ENCODE assay signal across 8 cellular contexts in genomic region chr2:189580267-189580661, GRCh38. TPM values are rescaled to one million over a fixed set of nuclear protein-coding genes. Genes with fewer than 3 reads are reported as not detected.
DNase-seq lines count a peak whose midpoint lies in the region; ATAC-seq and TF ChIP-seq lines count a peak whose summit lies in the region.

No MANE protein-coding gene starts in this region.

- H3K27ac Mint-ChIP-seq in CD8-positive, alpha-beta memory T cell: peak overlapping the region in 6 of 8 donors; percentile 31 to 83 (median 72)
- no peak overlapping the region for H3K27ac Mint-ChIP-seq in HFFc6

- H3K9me3 ChIP-seq in CD8-positive, alpha-beta memory T cell (ENCODE audit: low read length): no peaks in the 10 kb centered on the region
- no peaks in the 10 kb centered on the region for H3K9me3 ChIP-seq in RWPE2 (ENCODE audit: severe bottlenecking)
- H3K9me3 ChIP-seq in mammary epithelial cell (replicated peaks; ENCODE audit: insufficient read depth, low read length): no peaks in the 10 kb centered on the region

- H3K4me3 ChIP-seq in CD8-positive, alpha-beta memory T cell (ENCODE audit: low read length): peak overlapping the region; percentile 71
- H3K4me3 ChIP-seq in RWPE2 (ENCODE audit: severe bottlenecking) (peak overlapping the region; percentile 35), mammary epithelial cell (replicated peaks in 1 of 3; ENCODE audit: insufficient read depth in 1 of 3, low read depth in 2 of 3, low read length in 3 of 3) (peak overlapping the region; percentile 30 to 51 (median 46))

- H3K79me2 ChIP-seq in mammary epithelial cell (ENCODE audit: insufficient read depth, low read length): no peaks in the 10 kb centered on the region

- CTCF ChIA-PET in CD8-positive, alpha-beta memory T cell (lab: Charles Lee): interaction anchor here (0.7 to 1.7 kb wide), 6 partner anchors 12 to 210 kb away, joined by 3 to 6 read pairs (median 3); no protein-coding TSS in a partner anchor
- CTCF ChIA-PET in mammary epithelial cell (lab: Charles Lee; ENCODE audit: low non-redundant PET): interaction anchor here (0.6 kb wide), 1 partner anchor 49 kb away, joined by 5 read pairs; no protein-coding TSS in a partner anchor

- no peak overlapping the region for H3K9ac ChIP-seq in mammary epithelial cell (ENCODE audit: insufficient read depth, low read length)

- H3K27ac ChIP-seq in CD8-positive, alpha-beta memory T cell (ENCODE audit: low read depth, low read length): peak overlapping the region; percentile 52
- no peak overlapping the region for H3K27ac ChIP-seq in RWPE2 (ENCODE audit: poor library complexity, severe bottlenecking)
- no peak overlapping the region for H3K27ac ChIP-seq in mammary epithelial cell (ENCODE audit: insufficient read depth, low read depth, low read length)

- 22% methylated on average over 13 of the region's 13 CpGs for WGBS in mammary epithelial cell (ENCODE audit: low coverage, missing lambda C conversion rate)

- peak overlapping the region; percentile 77 for H2AFZ ChIP-seq in mammary epithelial cell (ENCODE audit: low read depth, low read length)

- peaks cover 16 to 43% (median 32%) of the 10 kb centered on the region in 3 donors for H3K4me1 Mint-ChIP-seq in CD8-positive, alpha-beta memory T cell
- H3K4me1 Mint-ChIP-seq in HFFc6 (ENCODE audit: low read depth): no peaks in the 10 kb centered on the region

- in situ Hi-C loops in mammary epithelial cell (cut with MboI; ENCODE audit: low sequenced_read_pairs in 2 of 2): no loop called here

- no peaks in the 10 kb centered on the region for H3K36me3 Mint-ChIP-seq in CD8-positive, alpha-beta memory T cell
- peaks cover 5% of the 10 kb centered on the region; the same call in 1 of the 2 replicates for H3K36me3 Mint-ChIP-seq in HFFc6 (ENCODE audit: low read depth)

- H3K27me3 ChIP-seq in CD8-positive, alpha-beta memory T cell (ENCODE audit: insufficient read depth, low read length, poor library complexity, severe bottlenecking): no peaks in the 10 kb centered on the region
- peaks cover 57% of the 10 kb centered on the region for H3K27me3 ChIP-seq in RWPE2 (ENCODE audit: insufficient read depth, poor library complexity, severe bottlenecking)
- H3K27me3 ChIP-seq in mammary epithelial cell (ENCODE audit: insufficient read depth, low read length): peaks cover 7% of the 10 kb centered on the region

- H3K4me2 ChIP-seq in mammary epithelial cell (ENCODE audit: insufficient read depth, low read depth, low read length): peak overlapping the region; percentile 88

- POLR2A ChIA-PET in CD8-positive, alpha-beta memory T cell (lab: Charles Lee): interaction anchor here (1.0 to 1.9 kb wide), 4 partner anchors 78 to 183 kb away, joined by 3 to 11 read pairs (median 4); partner anchors contain the start of gene OSGEPL1

- H4K20me1 ChIP-seq in mammary epithelial cell (ENCODE audit: insufficient read depth, low read length): no peaks in the 10 kb centered on the region

- H3K4me1 ChIP-seq in CD8-positive, alpha-beta memory T cell (ENCODE audit: insufficient read depth, low read length): peaks cover 4% of the 10 kb centered on the region
- H3K4me1 ChIP-seq in RWPE2 (ENCODE audit: insufficient read depth, poor library complexity, severe bottlenecking): no peaks in the 10 kb centered on the region
- H3K4me1 ChIP-seq in mammary epithelial cell (ENCODE audit: insufficient read depth, low read length): peaks cover 7% of the 10 kb centered on the region

- peaks cover 25 to 44% of the 10 kb centered on the region in 2 donors for H3K27me3 Mint-ChIP-seq in CD8-positive, alpha-beta memory T cell
- peaks cover 41% of the 10 kb centered on the region for H3K27me3 Mint-ChIP-seq in HFFc6 (ENCODE audit: insufficient read depth)

- dilution Hi-C loops in mammary epithelial cell (cut with HindIII; ENCODE audit: low sequenced_read_pairs): no loop called here

- ATAC-seq in RWPE2 (ENCODE audit: low read depth) (peak; percentile 10; the same call in 1 of the 3 replicates), left colon (peak; percentile 21), HG03196 (IDR thresholded peaks at IDR 0.05; ENCODE audit: unreplicated experiment) (no peak)

- H3K9me3 Mint-ChIP-seq in CD8-positive, alpha-beta memory T cell: no peaks in the 10 kb centered on the region
- H3K9me3 Mint-ChIP-seq in HFFc6: no peaks in the 10 kb centered on the region

- H3K4me3 Mint-ChIP-seq in CD8-positive, alpha-beta memory T cell: peak overlapping the region; percentile 82 to 92 (median 84)
- H3K4me3 Mint-ChIP-seq in HFFc6: peak overlapping the region; percentile 47; the same call in 1 of the 2 replicates

- peak in 3 of 5 donors; percentile 18 to 47 (median 45) for DNase-seq in CD8-positive, alpha-beta memory T cell
- no peak for DNase-seq in HFFc6
- no peak for DNase-seq in RWPE2 (ENCODE audit: low spot score)
- no peak for DNase-seq in mammary epithelial cell
- DNase-seq in left colon: peak; percentile 43 to 44
- DNase-seq in stimulated activated CD4-positive, alpha-beta T cell treated with anti-CD3 and anti-CD28 coated beads, Interleukin-4, amount 100 ng/mL, for 4 hours: peak; percentile 4 to 13
- DNase-seq in GM10266 (ENCODE audit: extremely low spot score): no peak

- no TSS peak for BruUV-seq in mammary epithelial cell (replicated peaks; lab: Mats Ljungman, UMichigan)

- TF ChIP-seq CTCF in HFFc6 (IDR thresholded peaks at IDR 0.05): no peak
- no peak for TF ChIP-seq CTCF in RWPE2 (IDR thresholded peaks at IDR 0.05; ENCODE audit: poor library complexity, severe bottlenecking)
- TF ChIP-seq CTCF in mammary epithelial cell (conservative IDR thresholded peaks at IDR 0.05 in 1 of 2, IDR thresholded peaks at IDR 0.05 in 1 of 2; ENCODE audit: extremely low read depth in 1 of 2, insufficient read depth in 1 of 2, low read depth in 1 of 2, low read length in 2 of 2): no peak
- TF ChIP-seq CTCF in GM10266 (IDR thresholded peaks at IDR 0.05; ENCODE audit: control insufficient read depth, insufficient read depth, low read depth, missing control alignments): no peak

- no peaks in the 10 kb centered on the region for H3K36me3 ChIP-seq in CD8-positive, alpha-beta memory T cell (ENCODE audit: insufficient read depth, low read length)
- H3K36me3 ChIP-seq in RWPE2 (ENCODE audit: low read depth): no peaks in the 10 kb centered on the region
- no peaks in the 10 kb centered on the region for H3K36me3 ChIP-seq in mammary epithelial cell (ENCODE audit: insufficient read depth, low read length)

- intact Hi-C loops in mammary epithelial cell (cut with micrococcal nuclease): no loop called here
- intact Hi-C loops in left colon (cut with DNase I, micrococcal nuclease): no loop called here

RNA-seq across cellular contexts. Expression of gene SLC40A1, which starts 0.3 kb away (rescaled TPM):
- total RNA-seq in CD8-positive, alpha-beta memory T cell: 1 to 10 TPM; 1.9 to 2.7 TPM
- polyA plus RNA-seq in CD8-positive, alpha-beta memory T cell: 13.7 TPM
- not detected for total RNA-seq in HFFc6 (2021; fragmentation: NEBNext Ultra II Directional; extraction: Animal tissue kit (Norgen Biotek cat#: 25700))
- total RNA-seq in mammary epithelial cell: 1 to 10 TPM in 1 of 2 donors, not detected in 1; 3.2 TPM
- polyA plus RNA-seq in mammary epithelial cell: not detected
- polyA minus RNA-seq in mammary epithelial cell: not detected
- 100 to 1,000 TPM; 135 to 245 TPM for total RNA-seq in left colon

Comparison
In these comparisons a context has a peak if more than half of its experiments do, and no peak if none do; other contexts are left out.
1. DNase-seq: peak in CD8-positive, alpha-beta memory T cell (3 of 5), left colon (2 of 2) and stimulated activated CD4-positive, alpha-beta T cell treated with anti-CD3 and anti-CD28 coated beads, Interleukin-4, amount 100 ng/mL, for 4 hours (2 of 2); none in HFFc6 (single experiment), RWPE2 (single experiment), mammary epithelial cell (single experiment) and GM10266 (single experiment).
2. RNA of gene SLC40A1, which starts 0.3 kb away (total RNA-seq): 135 to 245 TPM in left colon; 3.2 TPM in mammary epithelial cell, 1.9 to 2.7 TPM in CD8-positive, alpha-beta memory T cell and not detected in HFFc6; every median in the first group is over 10 times any median in the second.
3. Peak in every context shown above with its lines, with median percentiles within 50 percentile points of each other: H3K4me3 ChIP-seq.